Comparison of ENCODE assay signal across 8 cellular contexts in genomic region chr2:197498627-197498936, GRCh38. TPM values are rescaled to one million over a fixed set of nuclear protein-coding genes. Genes with fewer than 3 reads are reported as not detected.
A peak's percentile ranks its signal among the peaks of the same experiment; 100 is the strongest.
DNase-seq lines count a peak whose midpoint lies in the region; ATAC-seq and TF ChIP-seq lines count a peak whose summit lies in the region.

No MANE protein-coding gene starts in this region.

- H3K4me1 Mint-ChIP-seq in CD4-positive, CD25-positive, alpha-beta regulatory T cell, result peaks cover 38 to 74% (median 51%) of the 10 kb centered on the region in 4 donors

- no peaks in the 10 kb centered on the region for H3K9me3 ChIP-seq in CD4-positive, CD25-positive, alpha-beta regulatory T cell (ENCODE audit: control insufficient read depth in 2 of 2, low read length in 2 of 2)
- H3K9me3 ChIP-seq in OCI-LY3 (ENCODE audit: insufficient read depth, low read length) (no peaks in the 10 kb centered on the region), endocrine pancreas (ENCODE audit: control insufficient read depth, low read length) (no peaks in the 10 kb centered on the region), neuron (ENCODE audit: low read length) (no peaks in the 10 kb centered on the region)

- no peaks in the 10 kb centered on the region for H3K27me3 ChIP-seq in CD4-positive, CD25-positive, alpha-beta regulatory T cell (ENCODE audit: control insufficient read depth, insufficient read depth, low read length)
- H3K27me3 ChIP-seq in OCI-LY3 (ENCODE audit: low read depth, low read length) (no peaks in the 10 kb centered on the region), endocrine pancreas (ENCODE audit: control insufficient read depth, insufficient read depth, low read length) (no peaks in the 10 kb centered on the region), neuron (ENCODE audit: insufficient read depth, low read length) (no peaks in the 10 kb centered on the region)

- peaks cover 95% of the 10 kb centered on the region for H3K79me2 ChIP-seq in OCI-LY3 (ENCODE audit: low read length)

- H3K9ac ChIP-seq in OCI-LY3 (ENCODE audit: low read length) (peak overlapping the region; percentile 89), endocrine pancreas (ENCODE audit: control insufficient read depth, insufficient read depth, low read length) (peak overlapping the region; percentile 84)

- H3K4me3 ChIP-seq in CD4-positive, CD25-positive, alpha-beta regulatory T cell (ENCODE audit: low read depth, low read length), result peak overlapping the region; percentile 89
- H3K4me3 ChIP-seq in OCI-LY3 (ENCODE audit: low read length) (peak overlapping the region; percentile 98), endocrine pancreas (ENCODE audit: control insufficient read depth, insufficient read depth, low read length) (peak overlapping the region; percentile 97), neuron (ENCODE audit: low read length) (peak overlapping the region; percentile 99)

- no peaks in the 10 kb centered on the region for H3K9me3 Mint-ChIP-seq in CD4-positive, CD25-positive, alpha-beta regulatory T cell

- H3K4me1 ChIP-seq in CD4-positive, CD25-positive, alpha-beta regulatory T cell (ENCODE audit: control insufficient read depth, insufficient read depth, low read length, poor library complexity, severe bottlenecking), result peaks cover 57% of the 10 kb centered on the region
- H3K4me1 ChIP-seq in OCI-LY3 (ENCODE audit: low read length) (peaks cover 31% of the 10 kb centered on the region), endocrine pancreas (ENCODE audit: control insufficient read depth, insufficient read depth, low read length) (peaks cover 35% of the 10 kb centered on the region), neuron (ENCODE audit: insufficient read depth, low read length) (peaks cover 32% of the 10 kb centered on the region)

- peaks cover 20% of the 10 kb centered on the region for H3K36me3 Mint-ChIP-seq in CD4-positive, CD25-positive, alpha-beta regulatory T cell

- no peak for DNase-seq in CD4-positive, CD25-positive, alpha-beta regulatory T cell
- no peak for DNase-seq in GM03348 (ENCODE audit: low spot score)
- no peak for DNase-seq in HuH-7.5 (ENCODE audit: low spot score)

- no peak for ATAC-seq in CD4-positive, CD25-positive, alpha-beta regulatory T cell (ENCODE audit: low read depth in 2 of 2)
- ATAC-seq in GM19328 (IDR thresholded peaks at IDR 0.05; ENCODE audit: unreplicated experiment) (no peak), GM19351 (IDR thresholded peaks at IDR 0.05; ENCODE audit: unreplicated experiment) (no peak)

- H3K27me3 Mint-ChIP-seq in CD4-positive, CD25-positive, alpha-beta regulatory T cell, result peaks cover 7% of the 10 kb centered on the region

- H2AFZ ChIP-seq in OCI-LY3 (ENCODE audit: low read depth, low read length) (no peak overlapping the region), neuron (ENCODE audit: low read depth, low read length) (no peak overlapping the region)

- peak overlapping the region; percentile 93 to 98 (median 95) for H3K4me3 Mint-ChIP-seq in CD4-positive, CD25-positive, alpha-beta regulatory T cell

- peaks cover 34% of the 10 kb centered on the region for H3K36me3 ChIP-seq in CD4-positive, CD25-positive, alpha-beta regulatory T cell (ENCODE audit: control insufficient read depth, insufficient read depth, low read length)
- H3K36me3 ChIP-seq in OCI-LY3 (replicated peaks; ENCODE audit: low read depth, low read length) (peaks cover 62% of the 10 kb centered on the region), endocrine pancreas (ENCODE audit: control insufficient read depth, insufficient read depth, low read length) (peaks cover 21% of the 10 kb centered on the region), neuron (ENCODE audit: insufficient read depth, low read length) (peaks cover 64% of the 10 kb centered on the region)

- peak overlapping the region; percentile 78 to 98 (median 94) for H3K27ac Mint-ChIP-seq in CD4-positive, CD25-positive, alpha-beta regulatory T cell

- H3K27ac ChIP-seq in CD4-positive, CD25-positive, alpha-beta regulatory T cell (ENCODE audit: insufficient read depth, low read length, poor library complexity, severe bottlenecking), result peak overlapping the region; percentile 98
- H3K27ac ChIP-seq in OCI-LY3 (ENCODE audit: low read length), result peak overlapping the region; percentile 87

- peak overlapping the region; percentile 79 for H3K4me2 ChIP-seq in OCI-LY3 (ENCODE audit: low read length)

- no peak for TF ChIP-seq CTCF in OCI-LY3 (IDR thresholded peaks at IDR 0.05; ENCODE audit: low read depth, low read length)

- H4K20me1 ChIP-seq in OCI-LY3 (ENCODE audit: insufficient read depth, low read length), result peaks cover 34% of the 10 kb centered on the region

RNA-seq across cellular contexts. Expression of gene HSPD1, which starts 1.1 kb away (rescaled TPM):
- 183 TPM for total RNA-seq in CD4-positive, CD25-positive, alpha-beta regulatory T cell
- 100 to 1,000 TPM in 1 of 4 donors, 10 to 100 TPM in 3; 81.1 to 108 (median 93.2) TPM for polyA plus RNA-seq in CD4-positive, CD25-positive, alpha-beta regulatory T cell

RNA-seq across cellular contexts. Expression of gene HSPE1, which starts 1.6 kb away (rescaled TPM):
- 90.4 TPM for total RNA-seq in CD4-positive, CD25-positive, alpha-beta regulatory T cell
- polyA plus RNA-seq in CD4-positive, CD25-positive, alpha-beta regulatory T cell, result 100 to 1,000 TPM; 110 to 133 (median 121) TPM

RNA-seq across cellular contexts. Expression of gene MOB4, which starts 17.3 kb away (rescaled TPM):
- 22.7 TPM for total RNA-seq in CD4-positive, CD25-positive, alpha-beta regulatory T cell
- polyA plus RNA-seq in CD4-positive, CD25-positive, alpha-beta regulatory T cell, result 10 to 100 TPM; 25.1 to 36.0 (median 30.5) TPM

RNA-seq across cellular contexts. Expression of gene COQ10B, which starts 45.2 kb away (rescaled TPM):
- total RNA-seq in CD4-positive, CD25-positive, alpha-beta regulatory T cell, result 73.9 TPM
- 10 to 100 TPM; 49.2 to 58.2 (median 53.6) TPM for polyA plus RNA-seq in CD4-positive, CD25-positive, alpha-beta regulatory T cell
